In genomic region chr13:52235900-52236595, GRCh38 we compare ENCODE assay signal across 8 cellular contexts.
DNase-seq lines count a peak whose midpoint lies in the region; ATAC-seq and TF ChIP-seq lines count a peak whose summit lies in the region.
"Not testable (repeated sequence)": the region's sequence is repeated elsewhere in the genome, so short reads cannot be mapped to it uniquely, and the experiment has no call there.

No MANE protein-coding gene starts in this region.

- TF ChIP-seq CTCF in choroid plexus epithelial cell (conservative IDR thresholded peaks at IDR 0.05; ENCODE audit: low read depth, low read length), result peak; percentile 52

- peak; percentile 55 for DNase-seq in COR-L47 (lab: John Stamatoyannopoulos, UW)
- DNase-seq in NCI-H510A treated with DMSO at 0.1 percent for 48 hours (lab: John Stamatoyannopoulos, UW), result peak; percentile 48
- peak; percentile 15 to 45 for DNase-seq in activated CD4-positive, alpha-beta T cell treated with anti-CD3 and anti-CD28 coated beads for 24 hours (ENCODE audit: low read depth in 2 of 2)
- peak; percentile 90 for DNase-seq in choroid plexus epithelial cell (ENCODE audit: low read depth)
- peak; percentile 87 for DNase-seq in left kidney (ENCODE audit: low read depth, low spot score)
- DNase-seq in stimulated activated CD4-positive, alpha-beta T cell treated with anti-CD3 and anti-CD28 coated beads, Interleukin-2, amount 100 ng/mL, for 24 hours, result peak; percentile 22 to 39

- ATAC-seq in GM19455 (IDR thresholded peaks at IDR 0.05; ENCODE audit: unreplicated experiment), result peak; percentile 76
- peak; percentile 76 for ATAC-seq in HG03469 (IDR thresholded peaks at IDR 0.05; ENCODE audit: unreplicated experiment)

- not testable (repeated sequence) for H3K4me3 ChIP-seq in choroid plexus epithelial cell (ENCODE audit: low read depth, low read length)

Comparison
In these comparisons a context has a peak if more than half of its experiments do, and no peak if none do; other contexts are left out.
1. DNase-seq: peak in every context shown above with its lines; median percentile 90 in choroid plexus epithelial cell; 87 in left kidney; 55 in COR-L47; 48 in NCI-H510A treated with DMSO at 0.1 percent for 48 hours; 30 in stimulated activated CD4-positive, alpha-beta T cell treated with anti-CD3 and anti-CD28 coated beads, Interleukin-2, amount 100 ng/mL, for 24 hours; 30 in activated CD4-positive, alpha-beta T cell treated with anti-CD3 and anti-CD28 coated beads for 24 hours.